27 cellular contexts compared by ENCODE assay signal in the genomic region with DNA sequence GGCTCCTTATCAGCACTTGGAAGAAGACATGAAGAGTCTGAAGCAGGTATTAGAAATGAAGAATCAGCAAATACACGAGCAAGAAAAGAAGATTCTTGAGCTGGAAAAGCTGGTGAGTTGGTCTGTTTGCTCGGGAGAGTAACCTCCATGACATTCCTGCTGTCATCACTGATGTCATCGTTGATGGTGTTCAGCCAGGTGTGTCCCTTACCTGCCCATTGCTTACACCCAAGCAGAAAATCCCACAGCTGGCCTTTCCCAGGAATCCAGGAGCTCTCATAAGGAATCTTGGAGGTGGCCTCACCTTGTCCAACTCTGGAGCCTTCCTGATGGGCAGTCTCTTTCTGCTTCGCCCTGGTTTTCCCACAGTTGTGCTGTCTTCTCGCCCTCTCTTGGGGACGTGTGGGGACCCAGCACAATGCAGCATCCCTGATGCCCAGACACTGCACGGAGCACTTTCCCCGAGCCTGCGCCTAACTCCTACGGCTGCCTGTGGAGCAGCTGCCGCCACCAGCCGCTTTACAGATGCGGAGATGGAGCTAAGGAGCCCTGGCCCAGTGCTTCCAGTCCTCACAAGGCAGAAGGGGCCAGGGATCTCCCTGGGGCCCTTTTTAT.
"Had no signal": no experiment of that assay in that cellular context is flagged by ENCODE, and none has a peak within 500 bp of the region (broad histone marks: within the 10 kb centered on the region; RNA-seq: fewer than 3 reads in every experiment).

No MANE protein-coding gene starts in this region.

- H3K36me3 ChIP-seq: adrenal gland had no signal

- H3K36me3 Mint-ChIP-seq: activated naive CD8-positive, alpha-beta T cell treated with anti-CD3 and anti-CD28 coated beads, Interleukin-2, amount 10 ng/mL, durations not matched to agents 7 days and 5 days; T-cell had no signal

- H3K4me1 ChIP-seq: adrenal gland had no signal

- H3K9me3 Mint-ChIP-seq: activated naive CD8-positive, alpha-beta T cell treated with anti-CD3 and anti-CD28 coated beads, Interleukin-2, amount 10 ng/mL, durations not matched to agents 7 days and 5 days; central memory CD8-positive, alpha-beta T cell; T-cell had no signal

- DNase-seq: activated CD4-positive, alpha-beta T cell treated with anti-CD3 and anti-CD28 coated beads for 48 hours; activated CD4-positive, alpha-beta T cell treated with anti-CD3 and anti-CD28 coated beads, Interleukin-2, amount 50 U/mL, for 4 hours; activated CD8-positive, alpha-beta T cell treated with anti-CD3 and anti-CD28 coated beads, Interleukin-2, amount 10 ng/mL, durations not matched to agents 7 days and 5 days; activated naive CD4-positive, alpha-beta T cell treated with anti-CD3 and anti-CD28 coated beads, Interleukin-2, amount 50 U/mL, for 16 hours; activated naive CD8-positive, alpha-beta T cell treated with anti-CD3 and anti-CD28 coated beads, Interleukin-2, amount 10 ng/mL, durations not matched to agents 7 days and 5 days; activated T-cell treated with anti-CD3 and anti-CD28 coated beads, Interleukin-2, amount 50 U/mL, for 1 hour; aorta; Kasumi-1; NCI-H1048; NCI-H146; NCI-H187 treated with DMSO at 0.1 percent for 48 hours; NCI-H2171; NCI-H226; NCI-H526; NCI-H774; NK-92 treated with Interleukin-12 subunit alpha and Interleukin-12 subunit beta, amount 100 ng/mL, for 24 hours; OCI-M1; RPMI8226; T-cell; T-helper 2 cell; T1000 had no signal

- H3K4me3 ChIP-seq: adrenal gland, SK-N-MC had no signal

- ATAC-seq: activated CD8-positive, alpha-beta T cell treated with anti-CD3 and anti-CD28 coated beads, Interleukin-2, amount 10 ng/mL, durations not matched to agents 7 days and 5 days; Panc1; Right ventricle myocardium inferior; T-cell had no signal

- H3K27ac ChIP-seq: adrenal gland, SK-N-MC, VCaP had no signal

- H3K27ac Mint-ChIP-seq: activated CD8-positive, alpha-beta T cell treated with anti-CD3 and anti-CD28 coated beads, Interleukin-2, amount 10 ng/mL, durations not matched to agents 7 days and 5 days; activated naive CD8-positive, alpha-beta T cell treated with anti-CD3 and anti-CD28 coated beads, Interleukin-2, amount 10 ng/mL, durations not matched to agents 7 days and 5 days; T-cell had no signal

- H3K4me3 Mint-ChIP-seq: activated CD8-positive, alpha-beta T cell treated with anti-CD3 and anti-CD28 coated beads, Interleukin-2, amount 10 ng/mL, durations not matched to agents 7 days and 5 days; activated naive CD8-positive, alpha-beta T cell treated with anti-CD3 and anti-CD28 coated beads, Interleukin-2, amount 10 ng/mL, durations not matched to agents 7 days and 5 days; central memory CD8-positive, alpha-beta T cell; T-cell had no signal

- H3K9me3 ChIP-seq: adrenal gland had no signal
